Comparison of ENCODE assay signal across 11 cellular contexts in the genomic region with DNA sequence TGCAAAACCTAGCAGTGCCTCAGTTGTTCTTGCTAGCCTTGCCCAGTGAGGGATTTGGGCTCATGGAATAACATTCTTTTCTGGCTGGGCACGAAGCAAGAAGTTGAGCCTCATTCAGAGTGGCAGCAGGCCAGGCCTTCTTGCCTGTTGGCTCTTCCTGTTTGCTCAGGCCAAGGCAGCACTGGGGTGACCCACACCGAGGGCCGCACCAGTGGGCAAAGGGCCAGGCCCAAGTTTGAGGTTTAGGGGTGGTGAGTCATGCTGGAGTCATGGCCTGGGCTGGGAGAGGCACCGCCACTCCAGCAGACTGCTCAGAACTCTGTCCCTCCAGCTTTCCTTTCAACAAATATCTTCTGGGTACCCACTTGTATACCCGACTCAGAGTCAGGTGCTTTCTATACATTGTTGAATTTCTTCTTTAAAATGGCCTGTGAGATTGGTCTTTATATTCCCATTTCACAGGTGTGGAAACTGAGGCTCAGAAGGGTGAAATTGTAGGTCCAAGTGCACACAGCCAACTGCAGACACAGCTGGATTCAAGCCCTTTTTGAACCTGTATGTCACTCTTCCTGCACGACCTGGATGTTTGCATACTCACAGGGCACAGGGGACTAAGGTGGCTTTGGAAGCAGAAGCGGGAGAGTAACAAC.
DNase-seq lines count a peak whose midpoint lies in the region; ATAC-seq, FAIRE-seq and TF ChIP-seq lines count a peak whose summit lies in the region.
"Had no signal": no experiment of that assay in that cellular context is flagged by ENCODE, and none has a peak within 500 bp of the region (broad histone marks: within the 10 kb centered on the region; RNA-seq: fewer than 3 reads in every experiment).

No MANE protein-coding gene starts in this region.

- no peak overlapping the region for H3K56ac ChIP-seq in mesendoderm (ENCODE audit: low read length)

- no CpG with 5 or more reads among the region's 7 CpGs for WGBS in neuronal stem cell (ENCODE audit: extremely low coverage in 2 of 2, insufficient read length in 2 of 2, insufficient replicate concordance in 1 of 2), 2 donors
- WGBS in testis, 2 donors: 89 to 90% methylated on average over 6 to 7 of the region's 7 CpGs
- no CpG with 5 or more reads among the region's 7 CpGs for WGBS in mesendoderm (ENCODE audit: extremely low coverage, insufficient coverage, low lambda C conversion rate)

- no peak overlapping the region for H4K5ac ChIP-seq in mesendoderm (ENCODE audit: low read length)

- peak overlapping the region; percentile 55 for H2BK5ac ChIP-seq in neuronal stem cell (ENCODE audit: low read length)
- H2BK5ac ChIP-seq in mesendoderm (ENCODE audit: low read length): no peak overlapping the region

- H3K79me2 ChIP-seq in mesendoderm (ENCODE audit: control insufficient read depth, insufficient read depth, low read length): no peaks in the 10 kb centered on the region

- H2BK12ac ChIP-seq in neuronal stem cell (ENCODE audit: low read length): no peak overlapping the region

- H3K27ac ChIP-seq in neuronal stem cell (replicated peaks; ENCODE audit: low read length): no peak overlapping the region
- H3K27ac ChIP-seq in testis: no peak overlapping the region
- no peak overlapping the region for H3K27ac ChIP-seq in mesendoderm (ENCODE audit: low read depth, low read length)
- H3K27ac ChIP-seq: VCaP had no signal

- intact Hi-C loops in testis (cut with DNase I; ENCODE audit: low total_unique reads): no loop called here

- H2BK15ac ChIP-seq in neuronal stem cell (ENCODE audit: low read length): no peak overlapping the region
- no peak overlapping the region for H2BK15ac ChIP-seq in mesendoderm (replicated peaks; ENCODE audit: low read depth)

- H2AK5ac ChIP-seq in neuronal stem cell (ENCODE audit: low read depth, low read length): no peak overlapping the region
- no peak overlapping the region for H2AK5ac ChIP-seq in mesendoderm (ENCODE audit: low read length)

- H2BK120ac ChIP-seq in neuronal stem cell (ENCODE audit: low read depth, low read length) (no peak overlapping the region), mesendoderm (ENCODE audit: low read depth, low read length) (no peak overlapping the region)

- H3K18ac ChIP-seq in neuronal stem cell (ENCODE audit: low read length) (no peak overlapping the region), mesendoderm (ENCODE audit: low read length) (no peak overlapping the region)

- H3K4me3 ChIP-seq in neuronal stem cell (ENCODE audit: low read length in 2 of 2) (no peak overlapping the region), testis (no peak overlapping the region), mesendoderm (ENCODE audit: low read length) (no peak overlapping the region)

- TF ChIP-seq CTCF in testis (IDR thresholded peaks at IDR 0.05): no peak

- no peak overlapping the region for H2AFZ ChIP-seq in neuronal stem cell (ENCODE audit: low read length)

- H3K4me2 ChIP-seq in neuronal stem cell (ENCODE audit: insufficient read depth, low read length, poor library complexity, severe bottlenecking) (no peak overlapping the region), mesendoderm (ENCODE audit: low read length) (no peak overlapping the region)

- peak; percentile 88 for FAIRE-seq in RCC 7860 (lab: Jason Lieb, UNC)
- FAIRE-seq: H1 had no signal

- H3K9ac ChIP-seq in neuronal stem cell (ENCODE audit: low read depth, low read length, poor library complexity) (no peak overlapping the region), mesendoderm (ENCODE audit: low read length) (no peak overlapping the region)

- H3K4me1 ChIP-seq in neuronal stem cell (ENCODE audit: control insufficient read depth in 2 of 2, insufficient read depth in 1 of 2, low read depth in 1 of 2, low read length in 2 of 2) (peaks cover 0 to 2% of the 10 kb centered on the region in 2 donors), testis (no peaks in the 10 kb centered on the region), mesendoderm (ENCODE audit: control insufficient read depth, low read depth, low read length) (peaks cover 4% of the 10 kb centered on the region)

- H4K8ac ChIP-seq in neuronal stem cell (ENCODE audit: low read depth, low read length) (no peak overlapping the region), mesendoderm (ENCODE audit: low read depth, low read length) (no peak overlapping the region)

- ATAC-seq in GM18907 (IDR thresholded peaks at IDR 0.05; ENCODE audit: unreplicated experiment) (no peak), HG02588 (IDR thresholded peaks at IDR 0.05; ENCODE audit: unreplicated experiment) (no peak)

- no peak overlapping the region for H4K91ac ChIP-seq in neuronal stem cell (ENCODE audit: low read depth, low read length, poor library complexity)

- no peaks in the 10 kb centered on the region for H3K79me1 ChIP-seq in neuronal stem cell (ENCODE audit: low read depth, low read length)
- no peaks in the 10 kb centered on the region for H3K79me1 ChIP-seq in mesendoderm (ENCODE audit: low read length)

- no peaks in the 10 kb centered on the region for H3K27me3 ChIP-seq in neuronal stem cell (ENCODE audit: control insufficient read depth in 3 of 3, insufficient read depth in 3 of 3, low read depth in 1 of 3, low read length in 3 of 3)
- no peaks in the 10 kb centered on the region for H3K27me3 ChIP-seq in testis
- no peaks in the 10 kb centered on the region for H3K27me3 ChIP-seq in mesendoderm (ENCODE audit: insufficient read depth, low read length, poor library complexity)

- in situ Hi-C loops in Caki2 (cut with HindIII; ENCODE audit: low pct_unique_long_range_greater_than_20kb, low sequenced_read_pairs): no loop called here

- H3K36me3 ChIP-seq in neuronal stem cell (replicated peaks in 1 of 2; ENCODE audit: control insufficient read depth in 2 of 2, insufficient read depth in 2 of 2, low read length in 2 of 2): no peaks in the 10 kb centered on the region
- H3K36me3 ChIP-seq in testis (ENCODE audit: low read depth, missing control alignments): no peaks in the 10 kb centered on the region
- no peaks in the 10 kb centered on the region for H3K36me3 ChIP-seq in mesendoderm (ENCODE audit: control insufficient read depth, insufficient read depth, low read length)

- TF ChIP-seq POLR2A in testis (IDR thresholded peaks at IDR 0.05): no peak

- DNase-seq in Caki2 (ENCODE audit: low read depth) (peak; percentile 68), RCC 7860 (ENCODE audit: low spot score) (peak; percentile 83), epidermal melanocyte (ENCODE audit: insufficient read length, low spot score) (peak; percentile 23), neuronal stem cell (ENCODE audit: low spot score) (no peak), testis (no peak), mesendoderm (no peak)
- DNase-seq: central memory CD4-positive, alpha-beta T cell had no signal

- peaks cover 2 to 16% of the 10 kb centered on the region in 2 donors for H3K9me3 ChIP-seq in neuronal stem cell (replicated peaks in 1 of 2; ENCODE audit: control insufficient read depth in 2 of 2, insufficient read depth in 1 of 2, low read depth in 1 of 2, low read length in 2 of 2)
- no peaks in the 10 kb centered on the region for H3K9me3 ChIP-seq in testis

- H3K23ac ChIP-seq in neuronal stem cell (ENCODE audit: low read depth, low read length, poor library complexity): no peak overlapping the region
- H3K23ac ChIP-seq in mesendoderm (ENCODE audit: low read length): no peak overlapping the region

- no peak overlapping the region for H3K4ac ChIP-seq in neuronal stem cell (ENCODE audit: low read length)
- H3K4ac ChIP-seq in mesendoderm (ENCODE audit: low read depth, low read length): no peak overlapping the region

- H3K14ac ChIP-seq in neuronal stem cell (ENCODE audit: low read length): no peak overlapping the region

Comparison
In these comparisons a context has a peak if more than half of its experiments do, and no peak if none do; other contexts are left out.
1. DNase-seq: peak in Caki2 (single experiment), RCC 7860 (single experiment) and epidermal melanocyte (single experiment); none in neuronal stem cell (single experiment), testis (single experiment) and mesendoderm (single experiment).